ENCODE assay signal across 11 cellular contexts in genomic region chr19:29712744-29713516, GRCh38. TPM values are rescaled to one million over a fixed set of nuclear protein-coding genes. Genes with fewer than 3 reads are reported as not detected.
DNase-seq lines count a peak whose midpoint lies in the region; ATAC-seq lines count a peak whose summit lies in the region.
"Had no signal": no experiment of that assay in that cellular context is flagged by ENCODE, and none has a peak within 500 bp of the region (broad histone marks: within the 10 kb centered on the region; RNA-seq: fewer than 3 reads in every experiment).

No MANE protein-coding gene starts in this region.

- H3K9me3 Mint-ChIP-seq in stimulated activated naive CD8-positive, alpha-beta T cell treated with anti-CD3 and anti-CD28 coated beads, Interleukin-15, Interleukin-2, amounts not matched to agents 100 ng/mL and 50 ng/mL, for 24 hours, result no peaks in the 10 kb centered on the region
- no peaks in the 10 kb centered on the region for H3K9me3 Mint-ChIP-seq in activated naive CD8-positive, alpha-beta T cell treated with anti-CD3 and anti-CD28 coated beads for 36 hours
- H3K9me3 Mint-ChIP-seq in natural killer cell treated with Interleukin-12 subunit alpha and Interleukin-12 subunit beta and Interleukin-15 and Interleukin-18, amount 100 ng/mL, for 72 hours, result no peaks in the 10 kb centered on the region

- WGBS in aorta, 2 donors, result 71 to 72% methylated on average over 9 of the region's 9 CpGs

- intact Hi-C loops in aorta (cut with DNase I), result no loop called here

- no peaks in the 10 kb centered on the region for H3K27me3 Mint-ChIP-seq in stimulated activated naive CD8-positive, alpha-beta T cell treated with anti-CD3 and anti-CD28 coated beads, Interleukin-15, Interleukin-2, amounts not matched to agents 100 ng/mL and 50 ng/mL, for 24 hours
- H3K27me3 Mint-ChIP-seq in activated naive CD8-positive, alpha-beta T cell treated with anti-CD3 and anti-CD28 coated beads for 36 hours, result no peaks in the 10 kb centered on the region
- no peaks in the 10 kb centered on the region for H3K27me3 Mint-ChIP-seq in natural killer cell treated with Interleukin-12 subunit alpha and Interleukin-12 subunit beta and Interleukin-15 and Interleukin-18, amount 100 ng/mL, for 72 hours

- H3K4me3 Mint-ChIP-seq in stimulated activated naive CD8-positive, alpha-beta T cell treated with anti-CD3 and anti-CD28 coated beads, Interleukin-15, Interleukin-2, amounts not matched to agents 100 ng/mL and 50 ng/mL, for 24 hours, result peak overlapping the region; percentile 96
- H3K4me3 Mint-ChIP-seq in activated naive CD8-positive, alpha-beta T cell treated with anti-CD3 and anti-CD28 coated beads for 36 hours, result peak overlapping the region; percentile 81
- peak overlapping the region; percentile 90 for H3K4me3 Mint-ChIP-seq in natural killer cell treated with Interleukin-12 subunit alpha and Interleukin-12 subunit beta and Interleukin-15 and Interleukin-18, amount 100 ng/mL, for 72 hours

- no peaks in the 10 kb centered on the region for H3K27me3 ChIP-seq in aorta (ENCODE audit: control insufficient read depth in 1 of 2, insufficient read depth in 2 of 2, low read length in 1 of 2)

- H3K36me3 ChIP-seq in aorta (ENCODE audit: control insufficient read depth in 1 of 2, insufficient read depth in 2 of 2, low read length in 1 of 2), result no peaks in the 10 kb centered on the region

- no peak overlapping the region for H3K27ac ChIP-seq in aorta (ENCODE audit: low read depth in 1 of 2, low read length in 2 of 2)

- no peak for DNase-seq in stimulated activated naive CD8-positive, alpha-beta T cell treated with anti-CD3 and anti-CD28 coated beads, Interleukin-15, Interleukin-2, amounts not matched to agents 100 U/mL and 50 U/mL, for 24 hours
- peak; percentile 23 for DNase-seq in activated naive CD8-positive, alpha-beta T cell treated with anti-CD3 and anti-CD28 coated beads for 36 hours
- DNase-seq in natural killer cell treated with Interleukin-12 subunit alpha and Interleukin-12 subunit beta and Interleukin-15 and Interleukin-18, amount 100 ng/mL, for 72 hours (ENCODE audit: low spot score), result no peak
- DNase-seq in UCSD-AML1 (lab: John Stamatoyannopoulos, UW; ENCODE audit: unreplicated experiment), result no peak
- no peak for DNase-seq in aorta
- DNase-seq in dermis blood vessel endothelial cell, result no peak
- DNase-seq: COR-L47, IMR-90, NCI-H1694 had no signal

- no peak overlapping the region for H3K4me3 ChIP-seq in aorta (ENCODE audit: low read length in 2 of 2)

- H3K4me1 ChIP-seq in aorta (ENCODE audit: control insufficient read depth in 1 of 2, insufficient read depth in 2 of 2, low read length in 2 of 2), result no peaks in the 10 kb centered on the region

- peak overlapping the region; percentile 95 for H3K27ac Mint-ChIP-seq in stimulated activated naive CD8-positive, alpha-beta T cell treated with anti-CD3 and anti-CD28 coated beads, Interleukin-15, Interleukin-2, amounts not matched to agents 100 ng/mL and 50 ng/mL, for 24 hours
- peak overlapping the region; percentile 84 for H3K27ac Mint-ChIP-seq in activated naive CD8-positive, alpha-beta T cell treated with anti-CD3 and anti-CD28 coated beads for 36 hours
- peak overlapping the region; percentile 80 to 83 for H3K27ac Mint-ChIP-seq in natural killer cell treated with Interleukin-12 subunit alpha and Interleukin-12 subunit beta and Interleukin-15 and Interleukin-18, amount 100 ng/mL, for 72 hours

- no peaks in the 10 kb centered on the region for H3K9me3 ChIP-seq in aorta (ENCODE audit: control insufficient read depth, low read length)

- no peak for ATAC-seq in stimulated activated naive CD8-positive, alpha-beta T cell treated with anti-CD3 and anti-CD28 coated beads, Interleukin-15, Interleukin-2, amounts not matched to agents 100 U/mL and 50 U/mL, for 24 hours
- ATAC-seq in natural killer cell treated with Interleukin-12 subunit alpha and Interleukin-12 subunit beta and Interleukin-15 and Interleukin-18, amount 100 ng/mL, for 72 hours, result no peak
- ATAC-seq in GM21619 (IDR thresholded peaks at IDR 0.05; ENCODE audit: unreplicated experiment), result no peak
- ATAC-seq in aorta (ENCODE audit: low FRiP score), result no peak

- H3K4me1 Mint-ChIP-seq in stimulated activated naive CD8-positive, alpha-beta T cell treated with anti-CD3 and anti-CD28 coated beads, Interleukin-15, Interleukin-2, amounts not matched to agents 100 ng/mL and 50 ng/mL, for 24 hours (ENCODE audit: low read depth), result peaks cover 80% of the 10 kb centered on the region
- peaks cover 68% of the 10 kb centered on the region for H3K4me1 Mint-ChIP-seq in activated naive CD8-positive, alpha-beta T cell treated with anti-CD3 and anti-CD28 coated beads for 36 hours
- peaks cover 58 to 64% of the 10 kb centered on the region in 2 donors for H3K4me1 Mint-ChIP-seq in natural killer cell treated with Interleukin-12 subunit alpha and Interleukin-12 subunit beta and Interleukin-15 and Interleukin-18, amount 100 ng/mL, for 72 hours (ENCODE audit: low read depth in 2 of 2)

- H3K36me3 Mint-ChIP-seq in stimulated activated naive CD8-positive, alpha-beta T cell treated with anti-CD3 and anti-CD28 coated beads, Interleukin-15, Interleukin-2, amounts not matched to agents 100 ng/mL and 50 ng/mL, for 24 hours (ENCODE audit: low read depth), result peaks cover 27% of the 10 kb centered on the region
- H3K36me3 Mint-ChIP-seq in activated naive CD8-positive, alpha-beta T cell treated with anti-CD3 and anti-CD28 coated beads for 36 hours, result peaks cover 13% of the 10 kb centered on the region
- no peaks in the 10 kb centered on the region for H3K36me3 Mint-ChIP-seq in natural killer cell treated with Interleukin-12 subunit alpha and Interleukin-12 subunit beta and Interleukin-15 and Interleukin-18, amount 100 ng/mL, for 72 hours

RNA-seq across cellular contexts. Expression of gene C19orf12, which starts 2.1 kb away (rescaled TPM):
- total RNA-seq in activated naive CD8-positive, alpha-beta T cell treated with anti-CD3 and anti-CD28 coated beads for 36 hours, result 10 to 100 TPM; 30.9 to 32.3 TPM
- total RNA-seq in natural killer cell treated with Interleukin-12 subunit alpha and Interleukin-12 subunit beta and Interleukin-15 and Interleukin-18, amount 100 ng/mL, for 72 hours, result 10 to 100 TPM; 44.8 to 50.8 TPM
- total RNA-seq in aorta, result 10 to 100 TPM; 26.4 to 32.8 TPM
- polyA plus RNA-seq in aorta, result 10 to 100 TPM; 14.3 to 19.5 TPM
- 25.7 and 29.8 TPM in 2 replicates for total RNA-seq in dermis blood vessel endothelial cell

RNA-seq across cellular contexts. Expression of gene PLEKHF1, which starts 47.7 kb away (rescaled TPM):
- total RNA-seq in activated naive CD8-positive, alpha-beta T cell treated with anti-CD3 and anti-CD28 coated beads for 36 hours, result 10 to 100 TPM; 21.7 to 22.2 TPM
- 10 to 100 TPM; 15.6 to 17.7 TPM for total RNA-seq in natural killer cell treated with Interleukin-12 subunit alpha and Interleukin-12 subunit beta and Interleukin-15 and Interleukin-18, amount 100 ng/mL, for 72 hours
- total RNA-seq in aorta (10 to 100 TPM; 10.8 to 17.5 TPM), dermis blood vessel endothelial cell (12.3 and 14.2 TPM in 2 replicates)
- 10 to 100 TPM in 1 of 2 donors, 1 to 10 TPM in 1; 9.9 to 17.2 TPM for polyA plus RNA-seq in aorta
